In genomic region chr20:25213566-25214415, GRCh38 we compare ENCODE assay signal across 22 cellular contexts. TPM values are rescaled to one million over a fixed set of nuclear protein-coding genes. Genes with fewer than 3 reads are reported as not detected.
A peak's percentile ranks its signal among the peaks of the same experiment; 100 is the strongest.
DNase-seq lines count a peak whose midpoint lies in the region; ATAC-seq, FAIRE-seq and TF ChIP-seq lines count a peak whose summit lies in the region.
"Had no signal": no experiment of that assay in that cellular context is flagged by ENCODE, and none has a peak within 500 bp of the region (broad histone marks: within the 10 kb centered on the region; RNA-seq: fewer than 3 reads in every experiment).

No MANE protein-coding gene starts in this region.

- FAIRE-seq in K562 (lab: Jason Lieb, UNC): no peak
- FAIRE-seq: D721Med, G401.6, RCC 7860 had no signal

- no peak overlapping the region for H3K4me2 ChIP-seq in K562 (ENCODE audit: insufficient read depth, low read length)
- H3K4me2 ChIP-seq: BLaER1, SK-N-SH had no signal

- peaks cover 11 to 88% of the 10 kb centered on the region in 2 experiments; a peak in 2 of 3 replicates for H3K36me3 ChIP-seq in HEK293 (ENCODE audit: control insufficient read depth in 2 of 2, insufficient read depth in 1 of 2, low read length in 2 of 2)
- H3K36me3 ChIP-seq in K562 (ENCODE audit: control insufficient read depth, insufficient read depth, low read length): peaks cover 41% of the 10 kb centered on the region; the same call in 2 of the 3 replicates
- H3K36me3 ChIP-seq in spleen: peaks cover 0 to 96% (median 74%) of the 10 kb centered on the region in 6 donors

- TF ChIP-seq POLR2A in K562 (conservative IDR thresholded peaks at IDR 0.05) (no peak), spleen (IDR thresholded peaks at IDR 0.05) (no peak)

- WGBS in K562 (ENCODE audit: insufficient coverage, low coverage, missing lambda C conversion rate): 89% methylated on average over 17 of the region's 21 CpGs
- 90 to 97% (median 93%) methylated on average over 15 to 21 of the region's 21 CpGs for WGBS in spleen, 5 donors

- H3K9ac ChIP-seq in K562 (ENCODE audit: insufficient read depth in 1 of 2, low read depth in 2 of 2, low read length in 2 of 2): no peak overlapping the region; a peak in 1 of 4 replicates
- H3K9ac ChIP-seq: BLaER1, SK-N-SH had no signal

- H3K9me1 ChIP-seq in K562 (ENCODE audit: control insufficient read depth, insufficient read depth, low read length): no peaks in the 10 kb centered on the region

- H3K9me3 ChIP-seq in HEK293 (ENCODE audit: control insufficient read depth, insufficient read depth, low read depth, low read length) (no peaks in the 10 kb centered on the region), K562 (replicated peaks; ENCODE audit: control insufficient read depth, insufficient read depth, low read depth, low read length) (no peaks in the 10 kb centered on the region), spleen (no peaks in the 10 kb centered on the region)
- H3K9me3 ChIP-seq: BLaER1, SK-N-SH had no signal

- no peaks in the 10 kb centered on the region for H3K79me2 ChIP-seq in K562 (ENCODE audit: control insufficient read depth, insufficient read depth, low read length)

- intact Hi-C loops in K562 (cut with micrococcal nuclease) (no loop called here), spleen (cut with DNase I; ENCODE audit: low total_unique reads) (no loop called here)

- no peak overlapping the region for H3K27ac ChIP-seq in HEK293 (ENCODE audit: extremely low read depth, low read depth, low read length)
- no peak overlapping the region for H3K27ac ChIP-seq in K562 (ENCODE audit: extremely low read depth, low read depth, low read length)
- no peak overlapping the region for H3K27ac ChIP-seq in spleen
- H3K27ac ChIP-seq: BLaER1 had no signal

- H3K4me1 ChIP-seq in HEK293 (ENCODE audit: control insufficient read depth, insufficient read depth, low read length) (no peaks in the 10 kb centered on the region), K562 (replicated peaks in 1 of 2; ENCODE audit: control insufficient read depth in 2 of 2, insufficient read depth in 2 of 2, low read length in 2 of 2) (no peaks in the 10 kb centered on the region; a peak in 2 of 5 replicates), spleen (no peaks in the 10 kb centered on the region)

- DNase-seq in K562 (ENCODE audit: extremely low read depth in 1 of 4, low spot score in 3 of 4) (no peak), left lobe of liver (ENCODE audit: low spot score) (peak; percentile 65), spleen (peak; percentile 68), G401 (ENCODE audit: low spot score) (no peak), HCEC 1CT (no peak), hypothalamus (lab: John Stamatoyannopoulos, UW) (no peak)
- DNase-seq: CD4-positive, CD25-positive, alpha-beta regulatory T cell; DMS53; KBM-7; MV-4-11; NCI-H1105; NCI-H146; NCI-H1930; NCI-H446; NCI-H524 treated with DMSO at 0.1 percent for 48 hours; NCI-H774; SK-N-SH had no signal

- TF ChIP-seq EP300 in K562 (IDR thresholded peaks at IDR 0.05; ENCODE audit: low read length): no peak

- TF ChIP-seq RAD21 in K562 (CRISPR knock-in tag; conservative IDR thresholded peaks at IDR 0.05 in 1 of 2, IDR thresholded peaks at IDR 0.05 in 1 of 2): no peak

- no TSS peak for BruUV-seq in K562 (replicated peaks; lab: Mats Ljungman, UMichigan)

- CTCF ChIA-PET in HEK293 (lab: Yijun Ruan, JAX) (interaction anchor here (0.5 kb wide), 1 partner anchor 15 kb away, joined by 3 read pairs; no protein-coding TSS in a partner anchor), K562 (lab: Yijun Ruan, JAX; ENCODE audit: low intra/inter-chr PET ratio) (no interaction called here)

- H4K20me1 ChIP-seq in K562 (replicated peaks; ENCODE audit: control insufficient read depth, insufficient read depth, low read length): no peaks in the 10 kb centered on the region
- H4K20me1 ChIP-seq: BLaER1 had no signal

- ATAC-seq in K562 (no peak), left lobe of liver (peak; percentile 76)

- TF ChIP-seq CTCF in HEK293 (tag by site-specific recombination; IDR thresholded peaks at IDR 0.05): no peak
- TF ChIP-seq CTCF in K562 (IDR thresholded peaks at IDR 0.05 in 2 of 3, conservative IDR thresholded peaks at IDR 0.05 in 1 of 3; ENCODE audit: insufficient read depth in 2 of 3, low read depth in 1 of 3, low read length in 3 of 3): no peak
- TF ChIP-seq CTCF in spleen (IDR thresholded peaks at IDR 0.05 in 8 of 11, conservative IDR thresholded peaks at IDR 0.05 in 3 of 11): no peak

- POLR2A ChIA-PET in HEK293 (lab: Yijun Ruan, JAX) (no interaction called here), K562 (lab: Yijun Ruan, JAX) (interaction anchor here (0.6 kb wide), 2 partner anchors 26 to 27 kb away, joined by 3 to 4 read pairs; no protein-coding TSS in a partner anchor)

- in situ Hi-C loops in K562 (cut with MboI): no loop called here
- in situ Hi-C loops in G401 (cut with HindIII; ENCODE audit: low sequenced_read_pairs): no loop called here

- H3K27me3 ChIP-seq in K562 (ENCODE audit: control insufficient read depth in 2 of 2, insufficient read depth in 2 of 2, low read length in 2 of 2) (no peaks in the 10 kb centered on the region), spleen (replicated peaks in 1 of 7) (no peaks in the 10 kb centered on the region)
- H3K27me3 ChIP-seq: BLaER1 had no signal

- H2AFZ ChIP-seq in K562 (ENCODE audit: low read depth, low read length): no peak overlapping the region

- H3K4me3 ChIP-seq in HEK293 (ENCODE audit: low read depth, low read length) (no peak overlapping the region), K562 (no peak overlapping the region), spleen (no peak overlapping the region)
- H3K4me3 ChIP-seq: BLaER1 had no signal

TF ChIP-seq in HEK293, 187 proteins besides CTCF, POLR2A, EP300 and RAD21:
- TF ChIP-seq ZNF266 (tag by site-specific recombination; IDR thresholded peaks at IDR 0.05; ENCODE audit: low read depth) (no peak), ZNF121 (tag by site-specific recombination; IDR thresholded peaks at IDR 0.05) (peak; percentile 88)

TF ChIP-seq in K562, 482 proteins besides CTCF, POLR2A, EP300 and RAD21:
- TF ChIP-seq MAZ (CRISPR knock-in tag; conservative IDR thresholded peaks at IDR 0.05 in 1 of 2, IDR thresholded peaks at IDR 0.05 in 1 of 2) (no peak), ZNF184 (CRISPR knock-in tag; IDR thresholded peaks at IDR 0.05) (no peak), PHTF2 (CRISPR knock-in tag; IDR thresholded peaks at IDR 0.05) (no peak), ZNF121 (CRISPR knock-in tag; conservative IDR thresholded peaks at IDR 0.05) (peak; percentile 72)

RNA-seq across cellular contexts. Expression of gene ENTPD6, which starts 18.3 kb away (rescaled TPM):
- 56.6 and 135 TPM in 2 replicates for total RNA-seq in K562 (2011; cell fraction: chromatin; rRNA removed; ENCODE audit: low replicate concordance)
- 102 and 113 TPM in 2 replicates for total RNA-seq in K562 (2011; cell fraction: nucleolus; rRNA removed)
- 81.2 and 97.1 TPM in 2 replicates for total RNA-seq in K562 (2011; cell fraction: nucleoplasm; rRNA removed)
- total RNA-seq in K562 (2014; rRNA removed): 26.6 and 32.9 TPM in 2 replicates
- 12.7 and 13.8 TPM in 2 replicates for total RNA-seq in K562 (2014; rRNA removed; fragmentation: Illumina TruSeq; extraction: Trizol)
- total RNA-seq in K562 (2015; rRNA removed; fragmentation: Illumina TruSeq; extraction: Trizol): 20.8 and 22.4 TPM in 2 replicates
- 33.0 and 35.9 TPM in 2 replicates for total RNA-seq in K562 (2021)
- 34.2 and 43.3 TPM in 2 replicates for polyA plus RNA-seq in K562 (2011; rRNA removed)
- polyA plus RNA-seq in K562 (2011; cell fraction: cytosol; rRNA removed): 45.3 and 53.6 TPM in 2 replicates
- 192 and 227 TPM in 2 replicates for polyA plus RNA-seq in K562 (2011; cell fraction: nucleus; rRNA removed)
- polyA plus RNA-seq in K562 (2012): 30.6 and 41.1 TPM in 2 replicates
- polyA plus RNA-seq in K562 (2014; fragmentation: Illumina TruSeq; extraction: Trizol): 22.1 and 29.6 TPM in 2 replicates
- polyA plus RNA-seq in K562 (2014; fragmentation: Nextera tagmentation; extraction: Ambion mirVana): 1 to 10 TPM in 1 of 2 experiments, under 1 TPM in 1; 0.82 to 1.5 TPM
- polyA plus RNA-seq in K562 (2014; rRNA removed): 36.8 and 39.9 TPM in 2 replicates
- polyA minus RNA-seq in K562 (2011; rRNA and poly(A)+ RNA removed): 20.7 and 22.9 TPM in 2 replicates
- polyA minus RNA-seq in K562 (2011; cell fraction: cytosol; rRNA and poly(A)+ RNA removed): 15.2 and 17.5 TPM in 2 replicates
- 27.6 and 47.0 TPM in 2 replicates for polyA minus RNA-seq in K562 (2011; cell fraction: nucleus; rRNA and poly(A)+ RNA removed)
- total RNA-seq in left lobe of liver: 33.4 TPM
- total RNA-seq in spleen: 10 to 100 TPM; 31.6 to 49.6 (median 35.7) TPM
- 10 to 100 TPM; 23.0 to 42.0 (median 33.6) TPM for polyA plus RNA-seq in spleen
- 68.3 and 71.3 TPM in 2 replicates for total RNA-seq in G401 (2014; rRNA removed; shearing (Covaris generic))

RNA-seq across cellular contexts. Expression of gene PYGB, which starts 34.1 kb away (rescaled TPM):
- 15.0 and 42.9 TPM in 2 replicates for total RNA-seq in K562 (2011; cell fraction: chromatin; rRNA removed; ENCODE audit: low replicate concordance)
- total RNA-seq in K562 (2011; cell fraction: nucleolus; rRNA removed): 22.9 and 27.7 TPM in 2 replicates
- total RNA-seq in K562 (2011; cell fraction: nucleoplasm; rRNA removed): 11.8 and 15.2 TPM in 2 replicates
- 12.4 and 13.0 TPM in 2 replicates for total RNA-seq in K562 (2014; rRNA removed)
- total RNA-seq in K562 (2014; rRNA removed; fragmentation: Illumina TruSeq; extraction: Trizol): 4.1 and 4.7 TPM in 2 replicates
- total RNA-seq in K562 (2015; rRNA removed; fragmentation: Illumina TruSeq; extraction: Trizol): 9.8 and 10.8 TPM in 2 replicates
- 16.1 and 18.0 TPM in 2 replicates for total RNA-seq in K562 (2021)
- polyA plus RNA-seq in K562 (2011; rRNA removed): 7.3 and 8.2 TPM in 2 replicates
- polyA plus RNA-seq in K562 (2011; cell fraction: cytosol; rRNA removed): 8.5 and 12.3 TPM in 2 replicates
- polyA plus RNA-seq in K562 (2011; cell fraction: nucleus; rRNA removed): 42.5 and 55.1 TPM in 2 replicates
- 12.7 and 36.7 TPM in 2 replicates for polyA plus RNA-seq in K562 (2012)
- polyA plus RNA-seq in K562 (2014; fragmentation: Illumina TruSeq; extraction: Trizol): 10.2 and 11.3 TPM in 2 replicates
- under 1 TPM; 0.34 to 0.46 TPM for polyA plus RNA-seq in K562 (2014; fragmentation: Nextera tagmentation; extraction: Ambion mirVana)
- 12.3 and 16.0 TPM in 2 replicates for polyA plus RNA-seq in K562 (2014; rRNA removed)
- polyA minus RNA-seq in K562 (2011; rRNA and poly(A)+ RNA removed): 5.7 and 8.6 TPM in 2 replicates
- 8.7 and 9.1 TPM in 2 replicates for polyA minus RNA-seq in K562 (2011; cell fraction: cytosol; rRNA and poly(A)+ RNA removed)
- polyA minus RNA-seq in K562 (2011; cell fraction: nucleus; rRNA and poly(A)+ RNA removed): 11.4 and 14.6 TPM in 2 replicates
- 10.3 TPM for total RNA-seq in left lobe of liver
- total RNA-seq in spleen: 10 to 100 TPM; 27.0 to 47.8 (median 34.4) TPM
- polyA plus RNA-seq in spleen: 10 to 100 TPM; 10.5 to 29.4 (median 18.2) TPM
- 48.4 and 63.3 TPM in 2 replicates for total RNA-seq in G401 (2014; rRNA removed; shearing (Covaris generic))

Comparison
In these comparisons a context has a peak if more than half of its experiments do, and no peak if none do; other contexts are left out.
1. DNase-seq: peak in left lobe of liver (single experiment) and spleen (single experiment); none in K562 (0 of 4), G401 (single experiment), HCEC 1CT (single experiment) and hypothalamus (0 of 51).
2. Of the 44 proteins assayed by ChIP-seq in both K562 and HEK293: peak only in K562: none; only in HEK293: none; in both: ZNF121; in neither: 43.